ENCODE assay signal across 16 cellular contexts in the genomic region with DNA sequence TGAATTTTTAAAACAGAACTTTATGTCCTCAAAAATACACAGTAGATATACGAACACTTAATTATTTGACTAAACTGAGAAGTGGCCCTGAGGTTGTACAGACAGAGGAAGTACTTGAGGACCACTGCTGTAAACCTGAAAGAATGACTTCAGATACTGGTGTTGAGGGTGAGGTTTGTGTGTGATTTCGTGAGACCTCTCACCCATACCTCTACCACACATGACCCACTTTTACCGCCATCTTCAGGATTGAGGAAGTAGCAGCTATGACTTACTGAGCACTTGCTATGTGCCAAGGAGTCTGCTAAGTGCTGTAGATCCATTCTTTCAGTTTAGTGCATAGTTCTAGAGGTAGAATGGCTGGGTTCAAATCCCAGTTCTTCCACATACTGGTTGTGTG. TPM values are rescaled to one million over a fixed set of nuclear protein-coding genes. Genes with fewer than 3 reads are reported as not detected.
A peak's percentile ranks its signal among the peaks of the same experiment; 100 is the strongest.
DNase-seq lines count a peak whose midpoint lies in the region; ATAC-seq and TF ChIP-seq lines count a peak whose summit lies in the region.
"Had no signal": no experiment of that assay in that cellular context is flagged by ENCODE, and none has a peak within 500 bp of the region (broad histone marks: within the 10 kb centered on the region; RNA-seq: fewer than 3 reads in every experiment).

No MANE protein-coding gene starts in this region.

- no peak for TF ChIP-seq CTCF in GM06990 (IDR thresholded peaks at IDR 0.05; ENCODE audit: insufficient read depth, low read length, poor library complexity, severe bottlenecking)
- no peak for TF ChIP-seq CTCF in testis (IDR thresholded peaks at IDR 0.05)
- no peak for TF ChIP-seq CTCF in foreskin fibroblast (IDR thresholded peaks at IDR 0.05; ENCODE audit: low read depth, low read length)

- H3K27ac ChIP-seq in testis = no peak overlapping the region
- H3K27ac ChIP-seq: esophagus squamous epithelium, parathyroid adenoma had no signal

- 83 to 88% methylated on average over 3 of the region's 3 CpGs for WGBS in testis, 2 donors

- H3K9me3 ChIP-seq in testis = no peaks in the 10 kb centered on the region
- H3K9me3 ChIP-seq: esophagus squamous epithelium, HAP-1 had no signal

- H3K36me3 ChIP-seq in GM06990 (ENCODE audit: control insufficient read depth, insufficient read depth, low read length) (no peaks in the 10 kb centered on the region), testis (ENCODE audit: low read depth, missing control alignments) (no peaks in the 10 kb centered on the region)
- H3K36me3 ChIP-seq: esophagus squamous epithelium, HAP-1 had no signal

- no peaks in the 10 kb centered on the region for H3K4me1 ChIP-seq in testis
- H3K4me1 ChIP-seq: HAP-1, parathyroid adenoma had no signal

- peak; percentile 52 for DNase-seq in GM06990 (ENCODE audit: extremely low read depth, insufficient read length)
- peak; percentile 71 for DNase-seq in MV-4-11 (lab: John Stamatoyannopoulos, UW)
- DNase-seq in testis = no peak
- DNase-seq in foreskin fibroblast = no peak
- DNase-seq in GM03348 (ENCODE audit: low spot score) = no peak
- DNase-seq: DMS 273 treated with DMSO at 0.1 percent for 48 hours; esophagus squamous epithelium; NCI-H226; stimulated activated CD4-positive, alpha-beta T cell treated with anti-CD3 and anti-CD28 coated beads, Interleukin-15, amount 100 ng/mL, for 24 hours had no signal

- H3K4me3 ChIP-seq in GM06990 (replicated peaks; ENCODE audit: low read depth, low read length) (no peak overlapping the region), testis (no peak overlapping the region), foreskin fibroblast (ENCODE audit: low read depth in 1 of 2, low read length in 2 of 2) (no peak overlapping the region)
- H3K4me3 ChIP-seq: esophagus squamous epithelium, HAP-1 had no signal

- H3K27me3 ChIP-seq in GM06990 (replicated peaks; ENCODE audit: control insufficient read depth, insufficient read depth, low read length) (0 out of 2 replicates have a peak, but pooled peaks cover 2% of the 10 kb centered on the region), testis (no peaks in the 10 kb centered on the region)

- intact Hi-C loops in testis (cut with DNase I; ENCODE audit: low total_unique reads) = no loop called here

- ATAC-seq in GM18909 (IDR thresholded peaks at IDR 0.05; ENCODE audit: poor library complexity, unreplicated experiment) (peak; percentile 62), HG02938 (IDR thresholded peaks at IDR 0.05; ENCODE audit: unreplicated experiment) (peak; percentile 62), HG03196 (IDR thresholded peaks at IDR 0.05; ENCODE audit: unreplicated experiment) (no peak)

- TF ChIP-seq POLR2A in testis (IDR thresholded peaks at IDR 0.05) = no peak

RNA-seq across cellular contexts. Expression of a gene that starts 21.9 kb away (rescaled TPM):
- total RNA-seq in testis = under 1 TPM in 1 of 2 donors, not detected in 1; 0.31 TPM
- polyA plus RNA-seq in testis (ENCODE audit: insufficient read depth, low read depth, low replicate concordance) = not detected
- total RNA-seq: esophagus squamous epithelium had no signal
- polyA plus RNA-seq: adipose tissue, AG04450 had no signal

RNA-seq across cellular contexts. Expression of a gene that starts 58.8 kb away (rescaled TPM):
- under 1 TPM in 1 of 2 donors, not detected in 1; 0.25 TPM for total RNA-seq in testis
- 0.61 TPM for polyA plus RNA-seq in testis (ENCODE audit: insufficient read depth, low read depth, low replicate concordance)
- polyA plus RNA-seq: AG04450 had no signal

Comparison
In these comparisons a context has a peak if more than half of its experiments do, and no peak if none do; other contexts are left out.
1. DNase-seq: peak in GM06990 (single experiment) and MV-4-11 (single experiment); none in testis (single experiment), foreskin fibroblast (0 of 2) and GM03348 (single experiment).